27 cellular contexts compared by ENCODE assay signal in the genomic region with DNA sequence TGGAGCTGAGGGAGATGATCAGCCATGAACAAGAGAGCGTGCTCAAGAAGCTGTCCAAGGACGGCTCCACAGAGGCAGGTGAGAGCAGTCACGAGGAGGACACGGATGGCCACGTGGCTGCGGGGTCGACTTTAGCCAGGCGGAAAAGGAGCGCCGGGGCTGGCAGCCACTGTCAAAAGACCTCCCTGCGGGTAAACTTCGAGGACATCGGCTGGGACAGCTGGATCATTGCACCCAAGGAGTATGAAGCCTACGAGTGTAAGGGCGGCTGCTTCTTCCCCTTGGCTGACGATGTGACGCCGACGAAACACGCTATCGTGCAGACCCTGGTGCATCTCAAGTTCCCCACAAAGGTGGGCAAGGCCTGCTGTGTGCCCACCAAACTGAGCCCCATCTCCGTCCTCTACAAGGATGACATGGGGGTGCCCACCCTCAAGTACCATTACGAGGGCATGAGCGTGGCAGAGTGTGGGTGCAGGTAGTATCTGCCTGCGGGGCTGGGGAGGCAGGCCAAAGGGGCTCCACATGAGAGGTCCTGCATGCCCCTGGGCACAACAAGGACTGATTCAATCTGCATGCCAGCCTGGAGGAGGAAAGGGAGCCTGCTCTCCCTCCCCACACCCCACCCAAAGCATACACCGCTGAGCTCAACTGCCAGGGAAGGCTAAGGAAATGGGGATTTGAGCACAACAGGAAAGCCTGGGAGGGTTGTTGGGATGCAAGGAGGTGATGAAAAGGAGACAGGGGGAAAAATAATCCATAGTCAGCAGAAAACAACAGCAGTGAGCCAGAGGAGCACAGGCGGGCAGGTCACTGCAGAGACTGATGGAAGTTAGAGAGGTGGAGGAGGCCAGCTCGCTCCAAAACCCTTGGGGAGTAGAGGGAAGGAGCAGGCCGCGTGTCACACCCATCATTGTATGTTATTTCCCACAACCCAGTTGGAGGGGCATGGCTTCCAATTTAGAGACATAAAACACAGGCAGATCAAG. TPM values are rescaled to one million over a fixed set of nuclear protein-coding genes. Genes with fewer than 3 reads are reported as not detected.
"Had no signal": no experiment of that assay in that cellular context is flagged by ENCODE, and none has a peak within 500 bp of the region (broad histone marks: within the 10 kb centered on the region; RNA-seq: fewer than 3 reads in every experiment).

No MANE protein-coding gene starts in this region.

- H3K4me1 Mint-ChIP-seq: activated B cell treated with CpG ODN at 0.5 μM for 24 hours; activated CD4-positive, alpha-beta T cell treated with anti-CD3 and anti-CD28 coated beads, Interleukin-2, amount 10 ng/mL, durations not matched to agents 24 days and 14 days had no signal

- H3K27me3 Mint-ChIP-seq: activated CD4-positive, alpha-beta T cell treated with anti-CD3 and anti-CD28 coated beads, Interleukin-2, amount 10 ng/mL, durations not matched to agents 24 days and 14 days had no signal

- H3K27ac Mint-ChIP-seq: activated B cell treated with CpG ODN at 0.5 μM for 24 hours; activated CD4-positive, alpha-beta T cell treated with anti-CD3 and anti-CD28 coated beads, Interleukin-2, amount 10 ng/mL, durations not matched to agents 24 days and 14 days; activated CD8-positive, alpha-beta T cell treated with anti-CD3 and anti-CD28 coated beads, Interleukin-2, amount 10 ng/mL, durations not matched to agents 7 days and 5 days; activated T-helper 1 cell treated with anti-CD3 and anti-CD28 coated beads, Interleukin-12 subunit alpha, Interleukin-12 subunit beta, Interleukin-2, Interleukin-4 antibody, amounts not matched to agents 30 ng/mL and 10 ng/mL and 1 ng/mL, durations not matched to agents 14 hours and 24 hours and 36 hours; mesothelial cell of epicardium; naive thymus-derived CD8-positive, alpha-beta T cell; neural progenitor cell; progenitor cell of endocrine pancreas; stimulated activated naive B cell treated with anti-CD40 and anti-IgM and Interleukin-4, amounts not matched to agents 10 μg/mL and 1 μg/mL and 100 μg/mL, for 72 hours; T-helper 1 cell treated with Interleukin-12 subunit alpha and Interleukin-12 subunit beta and Interleukin-4 antibody, amounts not matched to agents 30 μg/mL and 1 μg/mL, for 36 hours had no signal

- H3K4me1 ChIP-seq: ascending aorta, left lung, neural progenitor cell had no signal

- H3K9me3 ChIP-seq: adrenal gland, ascending aorta, heart right ventricle, left lung, thoracic aorta had no signal

- H3K9ac ChIP-seq: neural progenitor cell had no signal

- FAIRE-seq: endometrium had no signal

- H3K36me3 Mint-ChIP-seq: activated naive CD4-positive, alpha-beta T cell treated with anti-CD3 and anti-CD28 coated beads, Interleukin-2, amount 50 U/mL, for 72 hours; mesothelial cell of epicardium; naive thymus-derived CD8-positive, alpha-beta T cell; neural progenitor cell; stimulated activated naive B cell treated with anti-CD40 and anti-IgM and Interleukin-4, amounts not matched to agents 10 μg/mL and 1 μg/mL and 100 μg/mL, for 72 hours had no signal

- H3K4me2 ChIP-seq: neural progenitor cell had no signal

- H3K27me3 ChIP-seq: adrenal gland, ascending aorta, neural progenitor cell had no signal

- H3K4me3 ChIP-seq: adrenal gland, ascending aorta, heart right ventricle, left lung, neural progenitor cell, thoracic aorta had no signal

- H3K4me3 Mint-ChIP-seq: activated B cell treated with CpG ODN at 0.5 μM for 24 hours; activated CD4-positive, alpha-beta T cell treated with anti-CD3 and anti-CD28 coated beads, Interleukin-2, amount 10 ng/mL, durations not matched to agents 24 days and 14 days; activated CD8-positive, alpha-beta T cell treated with anti-CD3 and anti-CD28 coated beads, Interleukin-2, amount 10 ng/mL, durations not matched to agents 7 days and 5 days; activated T-helper 1 cell treated with anti-CD3 and anti-CD28 coated beads, Interleukin-12 subunit alpha, Interleukin-12 subunit beta, Interleukin-2, Interleukin-4 antibody, amounts not matched to agents 30 ng/mL and 10 ng/mL and 1 ng/mL, durations not matched to agents 14 hours and 24 hours and 36 hours; mesothelial cell of epicardium; naive thymus-derived CD8-positive, alpha-beta T cell; neural progenitor cell; stimulated activated naive B cell treated with anti-CD40 and anti-IgM and Interleukin-4, amounts not matched to agents 10 μg/mL and 1 μg/mL and 100 μg/mL, for 72 hours; T-helper 1 cell treated with Interleukin-12 subunit alpha and Interleukin-12 subunit beta and Interleukin-4 antibody, amounts not matched to agents 30 μg/mL and 1 μg/mL, for 36 hours had no signal

- ATAC-seq: activated CD8-positive, alpha-beta T cell treated with anti-CD3 and anti-CD28 coated beads, Interleukin-2, amount 10 ng/mL, durations not matched to agents 7 days and 5 days; activated naive CD4-positive, alpha-beta T cell treated with anti-CD3 and anti-CD28 coated beads, Interleukin-2, amount 50 U/mL, for 72 hours; left lung; naive thymus-derived CD8-positive, alpha-beta T cell; stimulated activated naive B cell treated with anti-CD40 and anti-IgM and Interleukin-4, amounts not matched to agents 10 μg/mL and 1 μg/mL and 100 μg/mL, for 72 hours had no signal

- DNase-seq: activated B cell treated with CpG ODN at 0.5 μM for 24 hours; activated CD4-positive, alpha-beta T cell treated with anti-CD3 and anti-CD28 coated beads, Interleukin-2, amount 10 ng/mL, durations not matched to agents 24 days and 14 days; activated CD8-positive, alpha-beta T cell treated with anti-CD3 and anti-CD28 coated beads, Interleukin-2, amount 10 ng/mL, durations not matched to agents 7 days and 5 days; adrenal gland; cortex of kidney; heart right ventricle; naive thymus-derived CD8-positive, alpha-beta T cell; retina; stimulated activated CD4-positive, alpha-beta T cell treated with anti-CD3 and anti-CD28 coated beads, Interleukin-2, amount 100 ng/mL, for 48 hours; stimulated activated CD8-positive, alpha-beta memory T cell treated with anti-CD3 and anti-CD28 coated beads, Interleukin-4, amount 100 ng/mL, for 48 hours; stimulated activated naive B cell treated with anti-CD40 and anti-IgM and Interleukin-4, amounts not matched to agents 10 μg/mL and 1 μg/mL and 100 μg/mL, for 72 hours had no signal

- H2AFZ ChIP-seq: neural progenitor cell had no signal

- H3K36me3 ChIP-seq: adrenal gland, ascending aorta, heart right ventricle, left lung, neural progenitor cell, thoracic aorta had no signal

- H3K9me3 Mint-ChIP-seq: activated T-helper 1 cell treated with anti-CD3 and anti-CD28 coated beads, Interleukin-12 subunit alpha, Interleukin-12 subunit beta, Interleukin-2, Interleukin-4 antibody, amounts not matched to agents 30 ng/mL and 10 ng/mL and 1 ng/mL, durations not matched to agents 14 hours and 24 hours and 36 hours; mesothelial cell of epicardium had no signal

- H3K27ac ChIP-seq: adrenal gland, ascending aorta, left lung, neural progenitor cell, thoracic aorta had no signal

RNA-seq across cellular contexts. Expression of gene GDF2, which starts 3.3 kb away (rescaled TPM):
- total RNA-seq: activated B cell treated with CpG ODN at 0.5 μM for 24 hours; activated CD4-positive, alpha-beta T cell treated with anti-CD3 and anti-CD28 coated beads, Interleukin-2, amount 10 ng/mL, durations not matched to agents 24 days and 14 days; activated CD8-positive, alpha-beta T cell treated with anti-CD3 and anti-CD28 coated beads, Interleukin-2, amount 10 ng/mL, durations not matched to agents 7 days and 5 days; activated naive CD4-positive, alpha-beta T cell treated with anti-CD3 and anti-CD28 coated beads, Interleukin-2, amount 50 U/mL, for 72 hours; activated T-helper 1 cell treated with anti-CD3 and anti-CD28 coated beads, Interleukin-12 subunit alpha, Interleukin-12 subunit beta, Interleukin-2, Interleukin-4 antibody, amounts not matched to agents 30 ng/mL and 10 ng/mL and 1 ng/mL, durations not matched to agents 14 hours and 24 hours and 36 hours; adrenal gland; epithelial cell of proximal tubule; fibroblast of villous mesenchyme; heart right ventricle; kidney epithelial cell; left lung; lung microvascular endothelial cell; mesothelial cell of epicardium; naive thymus-derived CD8-positive, alpha-beta T cell; osteocyte; progenitor cell of endocrine pancreas; thoracic aorta; ureter had no signal
- polyA plus RNA-seq: adrenal gland; heart right ventricle; naive thymus-derived CD8-positive, alpha-beta T cell had no signal

RNA-seq across cellular contexts. Expression of gene RBP3, which starts 22.6 kb away (rescaled TPM):
- total RNA-seq: activated B cell treated with CpG ODN at 0.5 μM for 24 hours; activated CD4-positive, alpha-beta T cell treated with anti-CD3 and anti-CD28 coated beads, Interleukin-2, amount 10 ng/mL, durations not matched to agents 24 days and 14 days; activated CD8-positive, alpha-beta T cell treated with anti-CD3 and anti-CD28 coated beads, Interleukin-2, amount 10 ng/mL, durations not matched to agents 7 days and 5 days; activated naive CD4-positive, alpha-beta T cell treated with anti-CD3 and anti-CD28 coated beads, Interleukin-2, amount 50 U/mL, for 72 hours; activated T-helper 1 cell treated with anti-CD3 and anti-CD28 coated beads, Interleukin-12 subunit alpha, Interleukin-12 subunit beta, Interleukin-2, Interleukin-4 antibody, amounts not matched to agents 30 ng/mL and 10 ng/mL and 1 ng/mL, durations not matched to agents 14 hours and 24 hours and 36 hours; ascending aorta; epithelial cell of proximal tubule; fibroblast of villous mesenchyme; heart right ventricle; kidney epithelial cell; left lung; lung microvascular endothelial cell; mesothelial cell of epicardium; naive thymus-derived CD8-positive, alpha-beta T cell; osteocyte; thoracic aorta; ureter had no signal
- polyA plus RNA-seq: adrenal gland; heart right ventricle; naive thymus-derived CD8-positive, alpha-beta T cell had no signal

RNA-seq across cellular contexts. Expression of gene GDF10, which starts 25.6 kb away (rescaled TPM):
- total RNA-seq: activated B cell treated with CpG ODN at 0.5 μM for 24 hours; activated CD8-positive, alpha-beta T cell treated with anti-CD3 and anti-CD28 coated beads, Interleukin-2, amount 10 ng/mL, durations not matched to agents 7 days and 5 days; epithelial cell of proximal tubule; fibroblast of villous mesenchyme; kidney epithelial cell; osteocyte; progenitor cell of endocrine pancreas had no signal

RNA-seq across cellular contexts. Expression of gene ZNF488, which starts 58.5 kb away (rescaled TPM):
- total RNA-seq: activated B cell treated with CpG ODN at 0.5 μM for 24 hours; activated CD4-positive, alpha-beta T cell treated with anti-CD3 and anti-CD28 coated beads, Interleukin-2, amount 10 ng/mL, durations not matched to agents 24 days and 14 days; activated CD8-positive, alpha-beta T cell treated with anti-CD3 and anti-CD28 coated beads, Interleukin-2, amount 10 ng/mL, durations not matched to agents 7 days and 5 days; activated T-helper 1 cell treated with anti-CD3 and anti-CD28 coated beads, Interleukin-12 subunit alpha, Interleukin-12 subunit beta, Interleukin-2, Interleukin-4 antibody, amounts not matched to agents 30 ng/mL and 10 ng/mL and 1 ng/mL, durations not matched to agents 14 hours and 24 hours and 36 hours; ascending aorta; naive thymus-derived CD8-positive, alpha-beta T cell; thoracic aorta had no signal
- polyA plus RNA-seq: naive thymus-derived CD8-positive, alpha-beta T cell had no signal
